In the genomic region with DNA sequence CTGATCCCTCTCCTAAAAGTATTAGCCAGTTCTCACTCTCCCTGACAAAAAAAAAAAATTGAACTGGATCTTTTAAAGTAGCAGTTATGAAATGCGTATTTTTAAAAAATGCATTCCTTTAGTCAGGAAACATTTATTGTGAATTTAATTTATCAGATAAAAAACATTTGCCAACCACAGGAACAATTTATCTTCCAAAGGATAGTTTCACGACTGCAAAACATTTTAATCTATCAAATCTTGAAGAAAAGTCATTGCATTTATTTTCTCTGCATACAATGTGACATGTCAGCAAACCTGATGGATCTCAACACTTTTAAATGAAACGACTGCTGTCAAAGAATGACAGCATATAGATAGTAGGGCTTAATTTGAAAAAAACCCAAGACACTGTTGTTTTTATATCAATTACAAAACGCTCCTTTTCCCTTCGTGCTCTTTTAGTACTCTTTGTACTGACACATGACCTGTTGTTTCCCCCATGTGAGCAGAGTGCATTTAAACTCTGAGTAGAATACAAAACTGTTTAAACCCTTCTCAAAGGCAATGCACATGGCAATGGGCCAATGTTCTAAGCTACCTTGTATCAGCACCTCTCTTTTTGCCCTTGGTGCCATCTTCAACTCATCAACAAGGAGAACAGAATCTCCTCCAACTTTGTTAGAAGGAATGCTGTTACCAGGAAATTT, we compare ENCODE assay signal across 1 cellular context.
TF ChIP-seq lines count a peak whose summit lies in the region.

No MANE protein-coding gene starts in this region.

TF ChIP-seq in K562, 482 proteins besides CTCF, POLR2A, EP300 and RAD21 (continued from another document):
- TF ChIP-seq ZBTB43 (CRISPR knock-in tag; IDR thresholded peaks at IDR 0.05) (no peak), ZNF316 (IDR thresholded peaks at IDR 0.05) (0 out of 2 replicates have a peak, but pooled peaks have one; percentile 18), NFIC (IDR thresholded peaks at IDR 0.05) (peak; percentile 30; the same call in 1 of the 2 replicates)
